27 cellular contexts compared by ENCODE assay signal in the genomic region with DNA sequence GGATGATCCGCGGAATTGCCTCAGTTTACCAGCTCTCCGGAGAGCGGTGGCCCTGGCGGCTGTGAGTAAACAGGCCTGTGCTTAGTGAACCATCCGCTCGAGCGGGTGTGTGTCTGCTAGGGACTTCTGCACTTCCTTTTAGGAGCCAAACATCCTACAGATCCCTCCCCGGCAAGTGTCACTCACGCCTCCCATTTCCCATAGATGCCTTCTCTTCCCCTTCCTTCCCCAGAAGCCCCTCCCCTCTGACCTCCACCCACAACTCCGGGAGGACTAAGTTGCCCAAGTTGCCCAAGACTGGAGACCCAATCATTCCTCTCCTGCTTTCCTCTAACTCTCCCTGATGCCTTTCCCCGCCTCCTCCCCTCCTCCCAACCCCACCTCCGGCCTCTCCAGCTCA. TPM values are rescaled to one million over a fixed set of nuclear protein-coding genes. Genes with fewer than 3 reads are reported as not detected.
DNase-seq lines count a peak whose midpoint lies in the region; ATAC-seq and TF ChIP-seq lines count a peak whose summit lies in the region.
"Had no signal": no experiment of that assay in that cellular context is flagged by ENCODE, and none has a peak within 500 bp of the region (broad histone marks: within the 10 kb centered on the region; RNA-seq: fewer than 3 reads in every experiment).

No MANE protein-coding gene starts in this region.

- H2AK5ac ChIP-seq in neuronal stem cell (ENCODE audit: low read depth, low read length): no peak overlapping the region

- ATAC-seq in HG03095 (IDR thresholded peaks at IDR 0.05; ENCODE audit: unreplicated experiment): no peak
- ATAC-seq: left colon; psoas muscle; stimulated activated naive B cell treated with anti-CD40 and anti-IgM and Interleukin-4, amounts not matched to agents 10 μg/mL and 1 μg/mL and 100 μg/mL, for 72 hours had no signal

- peak overlapping the region; percentile 84 for H3K4me2 ChIP-seq in neuronal stem cell (ENCODE audit: insufficient read depth, low read length, poor library complexity, severe bottlenecking)
- H3K4me2 ChIP-seq in MM.1S (ENCODE audit: low read depth, low read length): no peak overlapping the region

- no peaks in the 10 kb centered on the region for H3K9me2 ChIP-seq in MM.1S (replicated peaks; ENCODE audit: insufficient read depth, low read length)

- H3K9ac ChIP-seq in iPS-18a (ENCODE audit: low read length): no peak overlapping the region
- H3K9ac ChIP-seq in neuronal stem cell (ENCODE audit: low read depth, low read length, poor library complexity): peak overlapping the region; percentile 63
- H3K9ac ChIP-seq in MM.1S (ENCODE audit: low read length): no peak overlapping the region

- no peak overlapping the region for H2BK15ac ChIP-seq in neuronal stem cell (ENCODE audit: low read length)

- H3K36me3 ChIP-seq in iPS-18a (ENCODE audit: control insufficient read depth, low read depth, low read length): no peaks in the 10 kb centered on the region
- H3K36me3 ChIP-seq in neuronal stem cell (replicated peaks in 1 of 2; ENCODE audit: control insufficient read depth in 2 of 2, insufficient read depth in 2 of 2, low read length in 2 of 2): no peaks in the 10 kb centered on the region
- no peaks in the 10 kb centered on the region for H3K36me3 ChIP-seq in MM.1S (replicated peaks; ENCODE audit: insufficient read depth, low read length)
- H3K36me3 ChIP-seq: esophagus squamous epithelium, upper lobe of left lung had no signal

- H3K27me3 ChIP-seq in iPS-18a (ENCODE audit: control insufficient read depth, insufficient read depth, low read length) (peaks cover 59% of the 10 kb centered on the region), neuronal stem cell (ENCODE audit: control insufficient read depth in 3 of 3, insufficient read depth in 3 of 3, low read depth in 1 of 3, low read length in 3 of 3) (peaks cover 34 to 89% (median 56%) of the 10 kb centered on the region in 3 experiments), MM.1S (replicated peaks; ENCODE audit: insufficient read depth, low read length) (peaks cover 21% of the 10 kb centered on the region; the same call in 1 of the 2 replicates)

- no peak overlapping the region for H4K91ac ChIP-seq in neuronal stem cell (ENCODE audit: low read depth, low read length, poor library complexity)

- no peak overlapping the region for H3K27ac ChIP-seq in iPS-18a (ENCODE audit: low read length)
- no peak overlapping the region for H3K27ac ChIP-seq in neuronal stem cell (replicated peaks; ENCODE audit: low read length)
- H3K27ac ChIP-seq in MM.1S (ENCODE audit: low read length): no peak overlapping the region
- H3K27ac ChIP-seq: esophagus squamous epithelium, psoas muscle, upper lobe of left lung had no signal

- no peak overlapping the region for H3K14ac ChIP-seq in neuronal stem cell (ENCODE audit: low read length)

- WGBS in neuronal stem cell (ENCODE audit: extremely low coverage in 2 of 2, insufficient read length in 2 of 2, insufficient replicate concordance in 1 of 2), 2 donors: no CpG with 5 or more reads among the region's 13 CpGs

- H3K4me1 ChIP-seq in iPS-18a (ENCODE audit: control insufficient read depth, low read depth, low read length): peaks cover 17% of the 10 kb centered on the region
- H3K4me1 ChIP-seq in neuronal stem cell (ENCODE audit: control insufficient read depth in 2 of 2, insufficient read depth in 1 of 2, low read depth in 1 of 2, low read length in 2 of 2): peaks cover 0 to 23% of the 10 kb centered on the region in 2 donors
- H3K4me1 ChIP-seq in MM.1S (ENCODE audit: low read length): no peaks in the 10 kb centered on the region

- no peaks in the 10 kb centered on the region for H3K79me2 ChIP-seq in MM.1S (ENCODE audit: low read length)

- no peaks in the 10 kb centered on the region for H4K20me1 ChIP-seq in MM.1S (ENCODE audit: insufficient read depth, low read length)

- no peak overlapping the region for H2BK12ac ChIP-seq in neuronal stem cell (ENCODE audit: low read length)

- no peak for TF ChIP-seq CTCF in MM.1S (IDR thresholded peaks at IDR 0.05; ENCODE audit: low read length)

- no peak overlapping the region for H3K4ac ChIP-seq in neuronal stem cell (ENCODE audit: low read length)

- DNase-seq in HT1080 (ENCODE audit: low read depth) (peak; percentile 20), ecto neural progenitor cell (ENCODE audit: low spot score) (peak; percentile 75), neuronal stem cell (ENCODE audit: low spot score) (peak; percentile 48), MM.1S (no peak), GDM1 (lab: John Stamatoyannopoulos, UW) (no peak), NCI-H69 (lab: John Stamatoyannopoulos, UW) (no peak)
- DNase-seq: activated effector memory CD4-positive, alpha-beta T cell treated with Interleukin-2 at 50 U/mL for 16 hours; activated naive CD8-positive, alpha-beta T cell treated with anti-CD3 and anti-CD28 coated beads for 36 hours; activated T-cell treated with anti-CD3 and anti-CD28 coated beads for 4 hours; aorta; cortex of kidney; esophagus squamous epithelium; foreskin melanocyte; hippocampal formation; left colon; NCI-H1105; NCI-H1930; NCI-H526 treated with DMSO at 0.1 percent for 48 hours; psoas muscle; stimulated activated naive B cell treated with anti-CD40 and anti-IgM and Interleukin-4, amounts not matched to agents 10 μg/mL and 1 μg/mL and 100 μg/mL, for 72 hours; T-helper 1 cell had no signal

- peaks cover 2% of the 10 kb centered on the region for H3K79me1 ChIP-seq in neuronal stem cell (ENCODE audit: low read depth, low read length)

- no peak overlapping the region for H4K8ac ChIP-seq in neuronal stem cell (ENCODE audit: low read depth, low read length)

- H3F3A ChIP-seq in MM.1S (ENCODE audit: insufficient read depth, low read length): no peaks in the 10 kb centered on the region

- no peak overlapping the region for H2BK5ac ChIP-seq in neuronal stem cell (ENCODE audit: low read length)

- H2AFZ ChIP-seq in neuronal stem cell (ENCODE audit: low read length): no peak overlapping the region
- H2AFZ ChIP-seq in MM.1S (ENCODE audit: low read length): no peak overlapping the region

- H3K18ac ChIP-seq in neuronal stem cell (ENCODE audit: low read length): peak overlapping the region; percentile 55

- H3K23ac ChIP-seq in neuronal stem cell (ENCODE audit: low read depth, low read length, poor library complexity): no peak overlapping the region

- H2BK120ac ChIP-seq in neuronal stem cell (ENCODE audit: low read depth, low read length): no peak overlapping the region

- H3K4me3 ChIP-seq in iPS-18a (ENCODE audit: low read length) (peak overlapping the region; percentile 67), neuronal stem cell (ENCODE audit: low read length in 2 of 2) (peak overlapping the region in 1 of 2 donors; percentile 53), MM.1S (ENCODE audit: low read length) (no peak overlapping the region)
- H3K4me3 ChIP-seq: upper lobe of left lung had no signal

- H3K9me3 ChIP-seq in iPS-18a (ENCODE audit: control insufficient read depth, low read depth, low read length): no peaks in the 10 kb centered on the region
- H3K9me3 ChIP-seq in neuronal stem cell (replicated peaks in 1 of 2; ENCODE audit: control insufficient read depth in 2 of 2, insufficient read depth in 1 of 2, low read depth in 1 of 2, low read length in 2 of 2): no peaks in the 10 kb centered on the region
- no peaks in the 10 kb centered on the region for H3K9me3 ChIP-seq in MM.1S (replicated peaks; ENCODE audit: insufficient read depth, low read length)
- H3K9me3 ChIP-seq: esophagus squamous epithelium, psoas muscle, upper lobe of left lung had no signal

RNA-seq across cellular contexts. Expression of gene C1QL2, which starts 2.9 kb away (rescaled TPM):
- 0.03 TPM in 1 of 2 replicates, not detected in the other for total RNA-seq in HT1080 (2014; rRNA removed; shearing (Covaris generic))
- polyA plus RNA-seq in HT1080 (2015; cell fraction: cytosol; rRNA removed): not detected in 2 replicates
- 0.06 TPM in 1 of 2 replicates, not detected in the other for polyA plus RNA-seq in HT1080 (2015; cell fraction: nucleus; rRNA removed)
- 0.04 TPM for polyA plus RNA-seq in neuronal stem cell (2013, experiment 1 of 2)
- polyA plus RNA-seq in neuronal stem cell (2013, experiment 2 of 2): 0.01 TPM
- total RNA-seq: activated naive CD8-positive, alpha-beta T cell treated with anti-CD3 and anti-CD28 coated beads for 36 hours; aorta; cardiac septum; esophagus squamous epithelium; left colon; psoas muscle; SK-MEL-5; upper lobe of left lung had no signal
- polyA plus RNA-seq: BJ had no signal

Comparison
In these comparisons a context has a peak if more than half of its experiments do, and no peak if none do; other contexts are left out.
1. DNase-seq: peak in HT1080 (single experiment), ecto neural progenitor cell (single experiment) and neuronal stem cell (single experiment); none in MM.1S (single experiment), GDM1 (single experiment) and NCI-H69 (single experiment).